8 cellular contexts compared by ENCODE assay signal in genomic region chr7:75092892-75093249, GRCh38. TPM values are rescaled to one million over a fixed set of nuclear protein-coding genes. Genes with fewer than 3 reads are reported as not detected.
A peak's percentile ranks its signal among the peaks of the same experiment; 100 is the strongest.
DNase-seq lines count a peak whose midpoint lies in the region; ATAC-seq and TF ChIP-seq lines count a peak whose summit lies in the region.
"Not testable (repeated sequence)": the region's sequence is repeated elsewhere in the genome, so short reads cannot be mapped to it uniquely, and the experiment has no call there.

No MANE protein-coding gene starts in this region.

- not testable (repeated sequence) for H3K79me2 ChIP-seq in OCI-LY7 (ENCODE audit: insufficient read depth, low read depth, low read length)

- peak; percentile 47 for TF ChIP-seq POLR2A in GM18951 (IDR thresholded peaks at IDR 0.05; ENCODE audit: extremely low read depth, insufficient read depth, insufficient read length)

- not testable (repeated sequence) for H3K4me1 Mint-ChIP-seq in memory B cell

- not testable (repeated sequence) for H3K36me3 ChIP-seq in OCI-LY7 (ENCODE audit: insufficient read depth, low read length); aorta (ENCODE audit: control insufficient read depth in 1 of 2, insufficient read depth in 2 of 2, low read length in 1 of 2)

- not testable (repeated sequence) for H4K20me1 ChIP-seq in OCI-LY7 (ENCODE audit: insufficient read depth, low read length)

- H3K27ac ChIP-seq in OCI-LY7 (ENCODE audit: low read depth, low read length, poor library complexity, severe bottlenecking): peak overlapping the region; percentile 50
- peak overlapping the region; percentile 75 to 95 for H3K27ac ChIP-seq in aorta (ENCODE audit: low read depth in 1 of 2, low read length in 2 of 2)

- not testable (repeated sequence) for H2AFZ ChIP-seq in OCI-LY7 (ENCODE audit: low read length)

- not testable (repeated sequence) for H3K27me3 ChIP-seq in aorta (ENCODE audit: control insufficient read depth in 1 of 2, insufficient read depth in 2 of 2, low read length in 1 of 2)

- POLR2A ChIA-PET in OCI-LY7 (lab: Charles Lee): not testable (repeated sequence)

- not testable (repeated sequence) for H3K36me3 Mint-ChIP-seq in memory B cell

- not testable (repeated sequence) for H3K27me3 Mint-ChIP-seq in memory B cell

- H3K9me3 ChIP-seq in OCI-LY7 (ENCODE audit: low read length); aorta (ENCODE audit: control insufficient read depth, low read length): not testable (repeated sequence)

- H3K9me3 Mint-ChIP-seq in memory B cell: not testable (repeated sequence)

- intact Hi-C loops in OCI-LY7 (cut with micrococcal nuclease; ENCODE audit: unreplicated experiment); aorta (cut with DNase I): not testable (repeated sequence)

- BruUV-seq in OCI-LY7 (replicated peaks; lab: Mats Ljungman, UMichigan): not testable (repeated sequence)

- H3K4me3 Mint-ChIP-seq in memory B cell: peak overlapping the region; percentile 64

- not testable (repeated sequence) for H3K9me2 ChIP-seq in OCI-LY7 (ENCODE audit: insufficient read depth, low read length)

- in situ Hi-C loops in GM18951 (cut with MboI; ENCODE audit: low sequenced_read_pairs, unreplicated experiment): not testable (repeated sequence)

- H3K27ac Mint-ChIP-seq in memory B cell: peak overlapping the region; percentile 45

- H3K4me3 ChIP-seq in OCI-LY7 (ENCODE audit: low read depth, low read length, poor library complexity, severe bottlenecking): peak overlapping the region; percentile 63
- H3K4me3 ChIP-seq in aorta (ENCODE audit: low read length in 2 of 2): peak overlapping the region; percentile 82 to 89

- H3K4me1 ChIP-seq in OCI-LY7 (ENCODE audit: insufficient read depth, low read length, poor library complexity, severe bottlenecking); aorta (ENCODE audit: control insufficient read depth in 1 of 2, insufficient read depth in 2 of 2, low read length in 2 of 2): not testable (repeated sequence)

- 1% methylated on average over 20 of the region's 41 CpGs; no CpG with 5 or more reads in 1 of the 2 donors for WGBS in aorta, 2 donors

- peak; percentile 92 for ATAC-seq in HG02884 (IDR thresholded peaks at IDR 0.05; ENCODE audit: unreplicated experiment)
- peak; percentile 93 for ATAC-seq in memory B cell (ENCODE audit: low read depth)
- peak; percentile 99 for ATAC-seq in aorta (ENCODE audit: low FRiP score)

- TF ChIP-seq CTCF in OCI-LY7 (conservative IDR thresholded peaks at IDR 0.05; ENCODE audit: low read length): not testable (repeated sequence)

- CTCF ChIA-PET in OCI-LY7 (lab: Charles Lee; ENCODE audit: unreplicated experiment): not testable (repeated sequence)

- H3K4me2 ChIP-seq in OCI-LY7 (ENCODE audit: low read length): peak overlapping the region; percentile 48; the same call in 1 of the 2 replicates

- not testable (repeated sequence) for DNase-seq in OCI-LY7 (ENCODE audit: low spot score)
- DNase-seq in activated T-cell treated with anti-CD3 and anti-CD28 coated beads for 1 hour (ENCODE audit: low read depth) (peak; percentile 86), memory B cell (ENCODE audit: low spot score in 2 of 2) (peak; percentile 80), aorta (peak; percentile 96)
- DNase-seq in effector CD4-positive, alpha-beta T cell: peak; percentile 91
- DNase-seq in stimulated activated CD4-positive, alpha-beta T cell treated with anti-CD3 and anti-CD28 coated beads, Interleukin-1b, Interleukin-23, amount 100 ng/mL, for 24 hours (ENCODE audit: low read depth in 4 of 4, low spot score in 1 of 4): peak; percentile 71 to 88 (median 78)

RNA-seq across cellular contexts. Expression of gene GTF2IRD2B, which starts 0.5 kb away (rescaled TPM):
- total RNA-seq in OCI-LY7 (2014; rRNA removed; shearing (Covaris generic)): 18.4 and 29.1 TPM in 2 replicates
- total RNA-seq in OCI-LY7 (2022): 37.3 and 46.5 TPM in 2 replicates
- total RNA-seq in aorta: 10 to 100 TPM; 37.9 to 45.9 TPM
- 10 to 100 TPM in 1 of 2 donors, 1 to 10 TPM in 1; 3.3 to 32.7 TPM for polyA plus RNA-seq in aorta

RNA-seq across cellular contexts. Expression of gene RCC1L, which starts 19.3 kb away (rescaled TPM):
- 40.2 and 56.0 TPM in 2 replicates for total RNA-seq in OCI-LY7 (2014; rRNA removed; shearing (Covaris generic))
- 43.6 and 47.5 TPM in 2 replicates for total RNA-seq in OCI-LY7 (2022)
- 10 to 100 TPM; 25.6 to 31.8 TPM for total RNA-seq in aorta
- polyA plus RNA-seq in aorta: 10 to 100 TPM; 22.5 to 26.8 TPM
